Comparison of ENCODE assay signal across 17 cellular contexts in genomic region chr15:66833372-66833771, GRCh38.
DNase-seq lines count a peak whose midpoint lies in the region; ATAC-seq and TF ChIP-seq lines count a peak whose summit lies in the region.
"Had no signal": no experiment of that assay in that cellular context is flagged by ENCODE, and none has a peak within 500 bp of the region (broad histone marks: within the 10 kb centered on the region; RNA-seq: fewer than 3 reads in every experiment).

No MANE protein-coding gene starts in this region.

- no peaks in the 10 kb centered on the region for H3K36me3 ChIP-seq in ACC112 (ENCODE audit: insufficient read depth, low read length)
- H3K36me3 ChIP-seq: MG63 had no signal

- no peak for DNase-seq in HL-60 (ENCODE audit: low read depth in 1 of 2, low spot score in 1 of 2)
- no peak for DNase-seq in WTC11 (ENCODE audit: low spot score)
- peak; percentile 79 for DNase-seq in mesenteric fat pad (ENCODE audit: low spot score)
- no peak for DNase-seq in GM03348 (ENCODE audit: low spot score)
- no peak for DNase-seq in AML-193 (lab: John Stamatoyannopoulos, UW)
- DNase-seq in GF-D8 (lab: John Stamatoyannopoulos, UW) = no peak
- DNase-seq in activated CD4-positive, alpha-beta T cell treated with anti-CD3 and anti-CD28 coated beads, Interleukin-2, amount 50 U/mL, for 1 hour = no peak
- DNase-seq: activated gamma-delta T cell, anterior cingulate cortex, H9, immature natural killer cell, NCI-H2081, NCI-H524, T-cell had no signal

- ATAC-seq in WTC11 = no peak
- ATAC-seq: T-cell had no signal

- POLR2A ChIA-PET in WTC11 (lab: Charles Lee) = no interaction called here

- H3K27me3 ChIP-seq in ACC112 (ENCODE audit: insufficient read depth, low read length) (no peaks in the 10 kb centered on the region), HL-60 (ENCODE audit: insufficient read depth, poor library complexity, severe bottlenecking) (no peaks in the 10 kb centered on the region)
- H3K27me3 ChIP-seq: MG63 had no signal

- H3K27me3 Mint-ChIP-seq in WTC11 (ENCODE audit: low read depth) = peaks cover 16% of the 10 kb centered on the region

- H3K4me1 Mint-ChIP-seq in WTC11 = peaks cover 50% of the 10 kb centered on the region
- H3K4me1 Mint-ChIP-seq: immature natural killer cell had no signal

- H3K27ac ChIP-seq in ACC112 (ENCODE audit: low read depth, low read length) (peak overlapping the region; percentile 70), HL-60 (replicated peaks) (peak overlapping the region; percentile 54)

- TF ChIP-seq CTCF in HL-60 (IDR thresholded peaks at IDR 0.05; ENCODE audit: insufficient read depth, low read length) (no peak), WTC11 (IDR thresholded peaks at IDR 0.05) (no peak)

- H3K4me3 ChIP-seq in ACC112 (ENCODE audit: low read depth, low read length) (no peak overlapping the region), HL-60 (replicated peaks; ENCODE audit: insufficient read depth, low read length) (no peak overlapping the region)
- H3K4me3 ChIP-seq: MG63 had no signal

- CTCF ChIA-PET in WTC11 (lab: Charles Lee) = interaction anchor here (0.5 to 4.0 kb wide), 3 partner anchors 18 to 44 kb away, joined by 4 to 18 read pairs (median 10); no protein-coding TSS in a partner anchor

- no peaks in the 10 kb centered on the region for H3K79me2 ChIP-seq in ACC112 (ENCODE audit: control insufficient read depth, insufficient read depth, low read length, unreplicated experiment)

- H3K36me3 Mint-ChIP-seq in WTC11 = no peaks in the 10 kb centered on the region
- H3K36me3 Mint-ChIP-seq: immature natural killer cell, T-cell had no signal

- peaks cover 33% of the 10 kb centered on the region for H3K4me1 ChIP-seq in ACC112 (ENCODE audit: control insufficient read depth, insufficient read depth, low read length, unreplicated experiment)

- peak overlapping the region; percentile 39 for H2AFZ ChIP-seq in ACC112 (ENCODE audit: low read length, unreplicated experiment)

- no peak overlapping the region for H3K4me3 Mint-ChIP-seq in WTC11
- H3K4me3 Mint-ChIP-seq: H9, immature natural killer cell, neural crest cell, T-cell had no signal

- H3K9me3 Mint-ChIP-seq in WTC11 = peaks cover 6% of the 10 kb centered on the region; the same call in 1 of the 2 replicates
- H3K9me3 Mint-ChIP-seq: H9, immature natural killer cell, neural crest cell, T-cell had no signal

- H3K27ac Mint-ChIP-seq in WTC11 = peak overlapping the region; percentile 60; the same call in 1 of the 2 replicates
- H3K27ac Mint-ChIP-seq: immature natural killer cell, T-cell had no signal

TF ChIP-seq in WTC11, 78 proteins besides CTCF, POLR2A, EP300 and RAD21:
- TF ChIP-seq ZBTB21 (CRISPR knock-in tag; IDR thresholded peaks at IDR 0.05; ENCODE audit: borderline replicate concordance) (no peak), ZSCAN18 (CRISPR knock-in tag; IDR thresholded peaks at IDR 0.05) (no peak), CDX4 (CRISPR knock-in tag; IDR thresholded peaks at IDR 0.05; ENCODE audit: borderline replicate concordance) (no peak), NFYB (CRISPR knock-in tag; conservative IDR thresholded peaks at IDR 0.05; ENCODE audit: low read depth) (no peak), MYBL2 (CRISPR knock-in tag; IDR thresholded peaks at IDR 0.05) (no peak), SP1 (CRISPR knock-in tag; conservative IDR thresholded peaks at IDR 0.05) (no peak)
